8 cellular contexts compared by ENCODE assay signal in genomic region chr14:103716091-103716801, GRCh38. TPM values are rescaled to one million over a fixed set of nuclear protein-coding genes. Genes with fewer than 3 reads are reported as not detected.
A peak's percentile ranks its signal among the peaks of the same experiment; 100 is the strongest.
DNase-seq lines count a peak whose midpoint lies in the region; ATAC-seq and TF ChIP-seq lines count a peak whose summit lies in the region.

No MANE protein-coding gene starts in this region.

- H3K27ac ChIP-seq in psoas muscle, result peak overlapping the region; percentile 89

- CTCF ChIA-PET in activated CD4-positive, alpha-beta memory T cell treated with anti-CD3 and anti-CD28 coated beads, Interleukin-2, amount 10 ng/mL, durations not matched to agents 7 days and 5 days (lab: Charles Lee), result interaction anchor here (0.9 to 1.0 kb wide), 2 partner anchors 155 to 197 kb away, joined by 3 to 4 read pairs; no protein-coding TSS in a partner anchor

- peak; percentile 1 for ATAC-seq in HG03095 (IDR thresholded peaks at IDR 0.05; ENCODE audit: unreplicated experiment)
- peak; percentile 1 to 5 for ATAC-seq in left cardiac atrium
- peak in 3 of 4 donors; percentile 1 to 2 (median 1) for ATAC-seq in psoas muscle

- no peaks in the 10 kb centered on the region for H3K27me3 ChIP-seq in psoas muscle (ENCODE audit: insufficient read depth in 3 of 3, low read length in 2 of 3)

- H3K4me1 Mint-ChIP-seq in activated T-cell treated with anti-CD3 and anti-CD28 coated beads, Interleukin-2, amount 50 U/mL, for 24 hours (ENCODE audit: low read depth), result peaks cover 66% of the 10 kb centered on the region
- peaks cover 50% of the 10 kb centered on the region for H3K4me1 Mint-ChIP-seq in activated CD4-positive, alpha-beta memory T cell treated with anti-CD3 and anti-CD28 coated beads, Interleukin-2, amount 10 ng/mL, durations not matched to agents 7 days and 5 days

- H3K4me3 Mint-ChIP-seq in activated T-cell treated with anti-CD3 and anti-CD28 coated beads, Interleukin-2, amount 50 U/mL, for 24 hours, result peak overlapping the region; percentile 80
- peak overlapping the region; percentile 88 for H3K4me3 Mint-ChIP-seq in activated CD4-positive, alpha-beta memory T cell treated with anti-CD3 and anti-CD28 coated beads, Interleukin-2, amount 10 ng/mL, durations not matched to agents 7 days and 5 days

- peak overlapping the region; percentile 94 for H3K4me3 ChIP-seq in psoas muscle

- no peaks in the 10 kb centered on the region for H3K27me3 Mint-ChIP-seq in activated T-cell treated with anti-CD3 and anti-CD28 coated beads, Interleukin-2, amount 50 U/mL, for 24 hours
- no peaks in the 10 kb centered on the region for H3K27me3 Mint-ChIP-seq in activated CD4-positive, alpha-beta memory T cell treated with anti-CD3 and anti-CD28 coated beads, Interleukin-2, amount 10 ng/mL, durations not matched to agents 7 days and 5 days

- WGBS in psoas muscle, 3 donors, result 2 to 9% (median 5%) methylated on average over 40 to 71 of the region's 72 CpGs

- intact Hi-C loops in left cardiac atrium (cut with DNase I) (no loop called here), psoas muscle (cut with DNase I) (no loop called here)

- POLR2A ChIA-PET in activated CD4-positive, alpha-beta memory T cell treated with anti-CD3 and anti-CD28 coated beads, Interleukin-2, amount 10 ng/mL, durations not matched to agents 7 days and 5 days (lab: Charles Lee), result interaction anchor here (0.6 to 1.9 kb wide), 7 partner anchors 10 to 188 kb away, joined by 3 to 15 read pairs (median 5); partner anchors contain the start of genes BAG5, KLC1 and TRMT61A

- peak overlapping the region; percentile 61 for H3K27ac Mint-ChIP-seq in activated T-cell treated with anti-CD3 and anti-CD28 coated beads, Interleukin-2, amount 50 U/mL, for 24 hours
- H3K27ac Mint-ChIP-seq in activated CD4-positive, alpha-beta memory T cell treated with anti-CD3 and anti-CD28 coated beads, Interleukin-2, amount 10 ng/mL, durations not matched to agents 7 days and 5 days, result peak overlapping the region; percentile 47

- TF ChIP-seq CTCF in psoas muscle (IDR thresholded peaks at IDR 0.05), result no peak

- DNase-seq in activated T-cell treated with anti-CD3 and anti-CD28 coated beads, Interleukin-2, amount 50 U/mL, for 24 hours, result peak; percentile 60
- DNase-seq in activated T-cell treated with anti-CD3 and anti-CD28 coated beads, Interleukin-2, amount 50 U/mL, for 1 hour, result no peak
- peak; percentile 31 for DNase-seq in activated CD4-positive, alpha-beta memory T cell treated with anti-CD3 and anti-CD28 coated beads, Interleukin-2, amount 10 ng/mL, durations not matched to agents 7 days and 5 days
- DNase-seq in left cardiac atrium (peak; percentile 62), psoas muscle (peak; percentile 52 to 76), SIG-M5 treated with dmso at 0.1 percent for 504 hours (lab: John Stamatoyannopoulos, UW; ENCODE audit: unreplicated experiment) (no peak), pons (ENCODE audit: low spot score) (no peak)

- H3K36me3 ChIP-seq in psoas muscle (ENCODE audit: insufficient read depth in 1 of 2, low read depth in 1 of 2), result no peaks in the 10 kb centered on the region

- H3K36me3 Mint-ChIP-seq in activated T-cell treated with anti-CD3 and anti-CD28 coated beads, Interleukin-2, amount 50 U/mL, for 24 hours (ENCODE audit: low read depth), result peaks cover 34% of the 10 kb centered on the region
- peaks cover 14% of the 10 kb centered on the region for H3K36me3 Mint-ChIP-seq in activated CD4-positive, alpha-beta memory T cell treated with anti-CD3 and anti-CD28 coated beads, Interleukin-2, amount 10 ng/mL, durations not matched to agents 7 days and 5 days (ENCODE audit: low read depth)

- H3K4me1 ChIP-seq in psoas muscle, result peaks cover 58% of the 10 kb centered on the region

- no peaks in the 10 kb centered on the region for H3K9me3 ChIP-seq in psoas muscle

- H3K9me3 Mint-ChIP-seq in activated T-cell treated with anti-CD3 and anti-CD28 coated beads, Interleukin-2, amount 50 U/mL, for 24 hours, result no peaks in the 10 kb centered on the region
- no peaks in the 10 kb centered on the region for H3K9me3 Mint-ChIP-seq in activated CD4-positive, alpha-beta memory T cell treated with anti-CD3 and anti-CD28 coated beads, Interleukin-2, amount 10 ng/mL, durations not matched to agents 7 days and 5 days

RNA-seq across cellular contexts. Expression of gene ZFYVE21, which starts 0.6 kb away (rescaled TPM):
- total RNA-seq in activated CD4-positive, alpha-beta memory T cell treated with anti-CD3 and anti-CD28 coated beads, Interleukin-2, amount 10 ng/mL, durations not matched to agents 7 days and 5 days, result 10 to 100 TPM; 17.4 to 17.8 TPM
- total RNA-seq in left cardiac atrium, result 10 to 100 TPM; 47.0 to 48.7 TPM
- 10 to 100 TPM; 14.3 to 27.1 (median 20.8) TPM for total RNA-seq in psoas muscle
- 10 to 100 TPM; 14.0 to 21.7 (median 16.9) TPM for polyA plus RNA-seq in psoas muscle

RNA-seq across cellular contexts. Expression of gene XRCC3, which starts 1.0 kb away (rescaled TPM):
- 10 to 100 TPM; 35.9 to 39.6 TPM for total RNA-seq in activated CD4-positive, alpha-beta memory T cell treated with anti-CD3 and anti-CD28 coated beads, Interleukin-2, amount 10 ng/mL, durations not matched to agents 7 days and 5 days
- total RNA-seq in left cardiac atrium (1 to 10 TPM; 3.8 to 4.4 TPM), psoas muscle (1 to 10 TPM; 1.1 to 2.5 (median 1.4) TPM)
- polyA plus RNA-seq in psoas muscle, result 1 to 10 TPM in 2 of 3 donors, under 1 TPM in 1; 1.00 to 2.5 (median 1.8) TPM

Comparison
In these comparisons a context has a peak if more than half of its experiments do, and no peak if none do; other contexts are left out.
1. DNase-seq: peak in activated T-cell treated with anti-CD3 and anti-CD28 coated beads, Interleukin-2, amount 50 U/mL, for 24 hours (single experiment), activated CD4-positive, alpha-beta memory T cell treated with anti-CD3 and anti-CD28 coated beads, Interleukin-2, amount 10 ng/mL, durations not matched to agents 7 days and 5 days (single experiment), left cardiac atrium (single experiment) and psoas muscle (2 of 2); none in activated T-cell treated with anti-CD3 and anti-CD28 coated beads, Interleukin-2, amount 50 U/mL, for 1 hour (single experiment), SIG-M5 treated with dmso at 0.1 percent for 504 hours (single experiment) and pons (single experiment).
2. RNA of gene XRCC3, which starts 1.0 kb away (total RNA-seq): 35.9 to 39.6 TPM in activated CD4-positive, alpha-beta memory T cell treated with anti-CD3 and anti-CD28 coated beads, Interleukin-2, amount 10 ng/mL, durations not matched to agents 7 days and 5 days; 3.8 to 4.4 TPM in left cardiac atrium and 1.1 to 2.5 TPM in psoas muscle; every median in the first group is over 4 times any median in the second.
3. Peak in every context shown above with its lines, with median percentiles within 50 percentile points of each other: ATAC-seq.